1 cellular context compared by ENCODE assay signal in the genomic region with DNA sequence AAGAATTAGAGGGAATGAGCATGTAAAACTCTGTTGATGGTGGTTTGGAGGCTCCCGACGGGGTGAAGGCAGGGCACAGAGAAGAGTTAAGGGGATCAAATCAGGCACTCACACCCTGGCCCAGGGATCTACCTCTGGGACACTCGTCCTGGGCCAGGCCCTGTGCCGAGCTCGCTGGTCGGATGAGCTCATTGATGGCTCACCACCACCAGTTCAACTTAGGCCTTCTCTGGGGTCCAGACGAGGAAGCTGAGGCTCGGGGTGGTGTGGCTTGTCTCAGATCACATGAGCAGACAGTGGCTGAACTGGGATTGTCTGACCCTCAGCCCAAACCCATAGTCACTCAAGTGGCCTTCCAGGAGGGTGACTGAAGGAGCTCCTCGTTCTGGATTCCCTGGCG.
TF ChIP-seq lines count a peak whose summit lies in the region.

No MANE protein-coding gene starts in this region.

TF ChIP-seq in WTC11, 78 proteins besides CTCF, POLR2A, EP300 and RAD21:
- TF ChIP-seq, protein P1, sequence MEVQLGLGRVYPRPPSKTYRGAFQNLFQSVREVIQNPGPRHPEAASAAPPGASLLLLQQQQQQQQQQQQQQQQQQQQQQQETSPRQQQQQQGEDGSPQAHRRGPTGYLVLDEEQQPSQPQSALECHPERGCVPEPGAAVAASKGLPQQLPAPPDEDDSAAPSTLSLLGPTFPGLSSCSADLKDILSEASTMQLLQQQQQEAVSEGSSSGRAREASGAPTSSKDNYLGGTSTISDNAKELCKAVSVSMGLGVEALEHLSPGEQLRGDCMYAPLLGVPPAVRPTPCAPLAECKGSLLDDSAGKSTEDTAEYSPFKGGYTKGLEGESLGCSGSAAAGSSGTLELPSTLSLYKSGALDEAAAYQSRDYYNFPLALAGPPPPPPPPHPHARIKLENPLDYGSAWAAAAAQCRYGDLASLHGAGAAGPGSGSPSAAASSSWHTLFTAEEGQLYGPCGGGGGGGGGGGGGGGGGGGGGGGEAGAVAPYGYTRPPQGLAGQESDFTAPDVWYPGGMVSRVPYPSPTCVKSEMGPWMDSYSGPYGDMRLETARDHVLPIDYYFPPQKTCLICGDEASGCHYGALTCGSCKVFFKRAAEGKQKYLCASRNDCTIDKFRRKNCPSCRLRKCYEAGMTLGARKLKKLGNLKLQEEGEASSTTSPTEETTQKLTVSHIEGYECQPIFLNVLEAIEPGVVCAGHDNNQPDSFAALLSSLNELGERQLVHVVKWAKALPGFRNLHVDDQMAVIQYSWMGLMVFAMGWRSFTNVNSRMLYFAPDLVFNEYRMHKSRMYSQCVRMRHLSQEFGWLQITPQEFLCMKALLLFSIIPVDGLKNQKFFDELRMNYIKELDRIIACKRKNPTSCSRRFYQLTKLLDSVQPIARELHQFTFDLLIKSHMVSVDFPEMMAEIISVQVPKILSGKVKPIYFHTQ (CRISPR knock-in tag; IDR thresholded peaks at IDR 0.05): no peak
- no peak for TF ChIP-seq ZNF121 (CRISPR knock-in tag; IDR thresholded peaks at IDR 0.05)
- TF ChIP-seq, protein P2, sequence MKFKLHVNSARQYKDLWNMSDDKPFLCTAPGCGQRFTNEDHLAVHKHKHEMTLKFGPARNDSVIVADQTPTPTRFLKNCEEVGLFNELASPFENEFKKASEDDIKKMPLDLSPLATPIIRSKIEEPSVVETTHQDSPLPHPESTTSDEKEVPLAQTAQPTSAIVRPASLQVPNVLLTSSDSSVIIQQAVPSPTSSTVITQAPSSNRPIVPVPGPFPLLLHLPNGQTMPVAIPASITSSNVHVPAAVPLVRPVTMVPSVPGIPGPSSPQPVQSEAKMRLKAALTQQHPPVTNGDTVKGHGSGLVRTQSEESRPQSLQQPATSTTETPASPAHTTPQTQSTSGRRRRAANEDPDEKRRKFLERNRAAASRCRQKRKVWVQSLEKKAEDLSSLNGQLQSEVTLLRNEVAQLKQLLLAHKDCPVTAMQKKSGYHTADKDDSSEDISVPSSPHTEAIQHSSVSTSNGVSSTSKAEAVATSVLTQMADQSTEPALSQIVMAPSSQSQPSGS (CRISPR knock-in tag; IDR thresholded peaks at IDR 0.05; ENCODE audit: borderline replicate concordance, low read depth): no peak
- TF ChIP-seq, protein P3, sequence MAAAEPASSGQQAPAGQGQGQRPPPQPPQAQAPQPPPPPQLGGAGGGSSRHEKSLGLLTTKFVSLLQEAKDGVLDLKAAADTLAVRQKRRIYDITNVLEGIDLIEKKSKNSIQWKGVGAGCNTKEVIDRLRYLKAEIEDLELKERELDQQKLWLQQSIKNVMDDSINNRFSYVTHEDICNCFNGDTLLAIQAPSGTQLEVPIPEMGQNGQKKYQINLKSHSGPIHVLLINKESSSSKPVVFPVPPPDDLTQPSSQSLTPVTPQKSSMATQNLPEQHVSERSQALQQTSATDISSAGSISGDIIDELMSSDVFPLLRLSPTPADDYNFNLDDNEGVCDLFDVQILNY (CRISPR knock-in tag; IDR thresholded peaks at IDR 0.05): no peak
- TF ChIP-seq TCF7 (CRISPR knock-in tag; IDR thresholded peaks at IDR 0.05; ENCODE audit: low read depth): no peak
- TF ChIP-seq, protein P4, sequence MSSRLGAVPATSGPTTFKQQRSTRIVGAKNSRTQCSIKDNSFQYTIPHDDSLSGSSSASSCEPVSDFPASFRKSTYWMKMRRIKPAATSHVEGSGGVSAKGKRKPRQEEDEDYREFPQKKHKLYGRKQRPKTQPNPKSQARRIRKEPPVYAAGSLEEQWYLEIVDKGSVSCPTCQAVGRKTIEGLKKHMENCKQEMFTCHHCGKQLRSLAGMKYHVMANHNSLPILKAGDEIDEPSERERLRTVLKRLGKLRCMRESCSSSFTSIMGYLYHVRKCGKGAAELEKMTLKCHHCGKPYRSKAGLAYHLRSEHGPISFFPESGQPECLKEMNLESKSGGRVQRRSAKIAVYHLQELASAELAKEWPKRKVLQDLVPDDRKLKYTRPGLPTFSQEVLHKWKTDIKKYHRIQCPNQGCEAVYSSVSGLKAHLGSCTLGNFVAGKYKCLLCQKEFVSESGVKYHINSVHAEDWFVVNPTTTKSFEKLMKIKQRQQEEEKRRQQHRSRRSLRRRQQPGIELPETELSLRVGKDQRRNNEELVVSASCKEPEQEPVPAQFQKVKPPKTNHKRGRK (CRISPR knock-in tag; IDR thresholded peaks at IDR 0.05; ENCODE audit: borderline replicate concordance): no peak
- TF ChIP-seq, protein P5, sequence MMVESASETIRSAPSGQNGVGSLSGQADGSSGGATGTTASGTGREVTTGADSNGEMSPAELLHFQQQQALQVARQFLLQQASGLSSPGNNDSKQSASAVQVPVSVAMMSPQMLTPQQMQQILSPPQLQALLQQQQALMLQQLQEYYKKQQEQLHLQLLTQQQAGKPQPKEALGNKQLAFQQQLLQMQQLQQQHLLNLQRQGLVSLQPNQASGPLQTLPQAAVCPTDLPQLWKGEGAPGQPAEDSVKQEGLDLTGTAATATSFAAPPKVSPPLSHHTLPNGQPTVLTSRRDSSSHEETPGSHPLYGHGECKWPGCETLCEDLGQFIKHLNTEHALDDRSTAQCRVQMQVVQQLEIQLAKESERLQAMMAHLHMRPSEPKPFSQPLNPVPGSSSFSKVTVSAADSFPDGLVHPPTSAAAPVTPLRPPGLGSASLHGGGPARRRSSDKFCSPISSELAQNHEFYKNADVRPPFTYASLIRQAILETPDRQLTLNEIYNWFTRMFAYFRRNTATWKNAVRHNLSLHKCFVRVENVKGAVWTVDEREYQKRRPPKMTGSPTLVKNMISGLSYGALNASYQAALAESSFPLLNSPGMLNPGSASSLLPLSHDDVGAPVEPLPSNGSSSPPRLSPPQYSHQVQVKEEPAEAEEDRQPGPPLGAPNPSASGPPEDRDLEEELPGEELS (CRISPR knock-in tag; IDR thresholded peaks at IDR 0.05): no peak
- TF ChIP-seq ZMAT4 (CRISPR knock-in tag; IDR thresholded peaks at IDR 0.05): no peak
- TF ChIP-seq CREB1 (CRISPR knock-in tag; IDR thresholded peaks at IDR 0.05): no peak
- TF ChIP-seq, protein P6, sequence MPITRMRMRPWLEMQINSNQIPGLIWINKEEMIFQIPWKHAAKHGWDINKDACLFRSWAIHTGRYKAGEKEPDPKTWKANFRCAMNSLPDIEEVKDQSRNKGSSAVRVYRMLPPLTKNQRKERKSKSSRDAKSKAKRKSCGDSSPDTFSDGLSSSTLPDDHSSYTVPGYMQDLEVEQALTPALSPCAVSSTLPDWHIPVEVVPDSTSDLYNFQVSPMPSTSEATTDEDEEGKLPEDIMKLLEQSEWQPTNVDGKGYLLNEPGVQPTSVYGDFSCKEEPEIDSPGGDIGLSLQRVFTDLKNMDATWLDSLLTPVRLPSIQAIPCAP (CRISPR knock-in tag; IDR thresholded peaks at IDR 0.05): no peak
- no peak for TF ChIP-seq ZBTB21 (CRISPR knock-in tag; IDR thresholded peaks at IDR 0.05; ENCODE audit: borderline replicate concordance)
- no peak for TF ChIP-seq SOX15 (CRISPR knock-in tag; IDR thresholded peaks at IDR 0.05)
- TF ChIP-seq MYBL2 (CRISPR knock-in tag; IDR thresholded peaks at IDR 0.05): no peak
- TF ChIP-seq IRF2 (CRISPR knock-in tag; IDR thresholded peaks at IDR 0.05; ENCODE audit: borderline replicate concordance, low read depth): no peak
- no peak for TF ChIP-seq NR3C1 (CRISPR knock-in tag; conservative IDR thresholded peaks at IDR 0.05; ENCODE audit: low read depth)
- TF ChIP-seq RORB (CRISPR knock-in tag; IDR thresholded peaks at IDR 0.05): no peak
- no peak for TF ChIP-seq GTF2I (CRISPR knock-in tag; conservative IDR thresholded peaks at IDR 0.05)
- TF ChIP-seq TEAD4 (CRISPR knock-in tag; IDR thresholded peaks at IDR 0.05): no peak
- no peak for TF ChIP-seq MXD4 (CRISPR knock-in tag; IDR thresholded peaks at IDR 0.05; ENCODE audit: borderline replicate concordance)
